Comparison of ENCODE assay signal across 12 cellular contexts in the genomic region with DNA sequence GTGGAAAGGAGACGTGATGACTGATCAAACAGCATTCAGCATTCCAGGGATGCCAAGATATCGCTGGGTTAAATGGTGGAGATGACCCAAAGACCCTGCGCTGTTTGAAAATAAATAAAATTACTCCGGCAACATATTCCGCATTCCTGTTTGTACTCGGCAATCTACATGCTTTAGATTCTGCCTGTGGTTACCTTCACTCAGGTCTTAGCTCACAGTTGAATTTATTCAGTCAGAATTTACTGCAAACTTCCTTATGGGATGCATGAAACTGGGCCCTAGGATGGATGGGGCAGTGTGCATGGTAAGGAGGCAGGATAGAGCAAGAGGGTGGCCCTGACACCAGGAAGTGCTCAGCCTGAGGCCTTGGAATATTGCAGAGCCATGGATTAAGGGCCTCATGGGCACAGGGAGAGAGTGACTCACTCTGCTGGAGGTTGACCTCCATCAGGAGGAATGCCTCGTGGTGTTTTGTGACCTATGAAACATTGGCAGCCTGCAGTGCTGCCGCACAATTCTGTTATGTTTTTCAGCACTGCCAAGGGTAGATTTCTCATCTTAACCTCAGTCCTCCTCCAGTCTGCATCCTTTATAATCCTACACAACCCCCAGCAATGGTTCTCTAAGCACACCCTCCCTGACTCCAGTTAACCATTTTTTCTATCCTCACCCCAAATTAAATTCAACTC.
DNase-seq lines count a peak whose midpoint lies in the region; ATAC-seq and TF ChIP-seq lines count a peak whose summit lies in the region.
"Had no signal": no experiment of that assay in that cellular context is flagged by ENCODE, and none has a peak within 500 bp of the region (broad histone marks: within the 10 kb centered on the region; RNA-seq: fewer than 3 reads in every experiment).

No MANE protein-coding gene starts in this region.

- POLR2A ChIA-PET in AG04450 (lab: Yijun Ruan, JAX) (interaction anchor here (0.7 to 3.2 kb wide), 16 partner anchors 32 to 360 kb away, joined by 3 to 16 read pairs (median 5); no protein-coding TSS in a partner anchor), PC-3 (lab: Charles Lee; ENCODE audit: unreplicated experiment) (no interaction called here)

- no peaks in the 10 kb centered on the region for H3K79me2 ChIP-seq in PC-3 (ENCODE audit: low read length)
- H3K79me2 ChIP-seq: parathyroid adenoma had no signal

- H4K20me1 ChIP-seq in PC-3 (ENCODE audit: low read length): no peaks in the 10 kb centered on the region

- no peaks in the 10 kb centered on the region for H3F3A ChIP-seq in PC-3 (ENCODE audit: low read length, unreplicated experiment)

- peaks cover 6% of the 10 kb centered on the region for H3K36me3 Mint-ChIP-seq in neural crest cell (ENCODE audit: low read depth)
- H3K36me3 Mint-ChIP-seq: activated naive CD4-positive, alpha-beta T cell treated with anti-CD3 and anti-CD28 coated beads, Interleukin-2, amount 50 U/mL, for 72 hours; CD4-positive, CD25-positive, alpha-beta regulatory T cell had no signal

- CTCF ChIA-PET in AG04450 (lab: Charles Lee): interaction anchor here (0.6 to 1.8 kb wide), 8 partner anchors 77 to 813 kb away, joined by 3 to 5 read pairs (median 3); no protein-coding TSS in a partner anchor
- CTCF ChIA-PET in PC-3 (lab: Charles Lee): no interaction called here

- no peaks in the 10 kb centered on the region for H3K9me2 ChIP-seq in PC-3 (replicated peaks; ENCODE audit: low read length)

- peak overlapping the region; percentile 30 for H3K27ac Mint-ChIP-seq in neural crest cell (ENCODE audit: unreplicated experiment)
- H3K27ac Mint-ChIP-seq: activated naive CD4-positive, alpha-beta T cell treated with anti-CD3 and anti-CD28 coated beads, Interleukin-2, amount 50 U/mL, for 72 hours; CD4-positive, CD25-positive, alpha-beta regulatory T cell had no signal

- H3K27ac ChIP-seq in AG04450 (ENCODE audit: low read depth, low read length) (peak overlapping the region; percentile 93), PC-3 (ENCODE audit: low read length) (no peak overlapping the region)
- H3K27ac ChIP-seq: parathyroid adenoma had no signal

- H3K4me1 ChIP-seq in PC-3 (ENCODE audit: insufficient read depth, low read length): peaks cover 27% of the 10 kb centered on the region
- H3K4me1 ChIP-seq: parathyroid adenoma had no signal

- no peaks in the 10 kb centered on the region for H3K27me3 ChIP-seq in AG04450 (ENCODE audit: control insufficient read depth, insufficient read depth, low read length)
- H3K27me3 ChIP-seq in PC-3 (ENCODE audit: low read length): no peaks in the 10 kb centered on the region

- H3K4me3 ChIP-seq in AG04450 (ENCODE audit: low read depth, low read length) (no peak overlapping the region), PC-3 (ENCODE audit: low read length) (no peak overlapping the region)

- H3K36me3 ChIP-seq in PC-3 (ENCODE audit: low read depth, low read length): no peaks in the 10 kb centered on the region

- H3K9me3 Mint-ChIP-seq in neural crest cell: peaks cover 11% of the 10 kb centered on the region
- H3K9me3 Mint-ChIP-seq: activated naive CD4-positive, alpha-beta T cell treated with anti-CD3 and anti-CD28 coated beads, Interleukin-2, amount 50 U/mL, for 72 hours; CD4-positive, CD25-positive, alpha-beta regulatory T cell had no signal

- H3K9ac ChIP-seq in PC-3 (ENCODE audit: low read length): no peak overlapping the region
- H3K9ac ChIP-seq: parathyroid adenoma had no signal

- BruUV-seq in PC-3 (replicated peaks; lab: Mats Ljungman, UMichigan): no TSS peak

- peak; percentile 82 for DNase-seq in AG04450 (ENCODE audit: low read depth, low spot score)
- DNase-seq in PC-3: peak; percentile 52
- peak; percentile 97 for DNase-seq in fibroblast of peridontal ligament (ENCODE audit: extremely low read depth)
- DNase-seq in neural crest cell (ENCODE audit: low read depth, low spot score): no peak
- DNase-seq in NCI-H2081 treated with DMSO at 0.1 percent for 48 hours (lab: John Stamatoyannopoulos, UW): no peak
- DNase-seq: CD4-positive, CD25-positive, alpha-beta regulatory T cell; OCI-M1 had no signal

- TF ChIP-seq CTCF in AG04450 (IDR thresholded peaks at IDR 0.05; ENCODE audit: low read depth, low read length) (no peak), PC-3 (conservative IDR thresholded peaks at IDR 0.05; ENCODE audit: low read depth, low read length) (no peak), neural crest cell (conservative IDR thresholded peaks at IDR 0.05) (no peak)

- peaks cover 34% of the 10 kb centered on the region for H3K4me1 Mint-ChIP-seq in neural crest cell
- H3K4me1 Mint-ChIP-seq: CD4-positive, CD25-positive, alpha-beta regulatory T cell had no signal

- no peak overlapping the region for H3K4me3 Mint-ChIP-seq in neural crest cell
- H3K4me3 Mint-ChIP-seq: CD4-positive, CD25-positive, alpha-beta regulatory T cell had no signal

- intact Hi-C loops in PC-3 (cut with micrococcal nuclease): loop anchor here (5.0 kb wide), 1 partner anchor 314 kb away; no protein-coding TSS in a partner anchor

- H3K4me2 ChIP-seq in PC-3 (ENCODE audit: low read length): no peak overlapping the region

- no peaks in the 10 kb centered on the region for H3K9me3 ChIP-seq in AG04450 (ENCODE audit: control insufficient read depth, insufficient read depth, low read length)
- no peaks in the 10 kb centered on the region for H3K9me3 ChIP-seq in PC-3 (ENCODE audit: low read length)

- ATAC-seq in PC-3 (peak; percentile 59), HG03097 (IDR thresholded peaks at IDR 0.05; ENCODE audit: low FRiP score, unreplicated experiment) (no peak), HG03432 (IDR thresholded peaks at IDR 0.05; ENCODE audit: unreplicated experiment) (no peak), GM19324 (IDR thresholded peaks at IDR 0.05; ENCODE audit: low FRiP score, unreplicated experiment) (no peak)
- ATAC-seq: activated naive CD4-positive, alpha-beta T cell treated with anti-CD3 and anti-CD28 coated beads, Interleukin-2, amount 50 U/mL, for 72 hours had no signal

- H2AFZ ChIP-seq in PC-3 (ENCODE audit: low read length): peak overlapping the region; percentile 41
- H2AFZ ChIP-seq: parathyroid adenoma had no signal

- H3K27me3 Mint-ChIP-seq in neural crest cell (ENCODE audit: low read depth): no peaks in the 10 kb centered on the region
- H3K27me3 Mint-ChIP-seq: CD4-positive, CD25-positive, alpha-beta regulatory T cell had no signal

Comparison
In these comparisons a context has a peak if more than half of its experiments do, and no peak if none do; other contexts are left out.
1. DNase-seq: peak in AG04450 (single experiment), PC-3 (single experiment) and fibroblast of peridontal ligament (single experiment); none in neural crest cell (single experiment) and NCI-H2081 treated with DMSO at 0.1 percent for 48 hours (single experiment).